In genomic region chr14:78286210-78286609, GRCh38 we compare ENCODE assay signal across 33 cellular contexts.
"Had no signal": no experiment of that assay in that cellular context is flagged by ENCODE, and none has a peak within 500 bp of the region (broad histone marks: within the 10 kb centered on the region; RNA-seq: fewer than 3 reads in every experiment).

No MANE protein-coding gene starts in this region.

- DNase-seq: activated CD4-positive, alpha-beta T cell treated with anti-CD3 and anti-CD28 coated beads for 36 hours; activated CD4-positive, alpha-beta T cell treated with anti-CD3 and anti-CD28 coated beads, Interleukin-2, amount 10 ng/mL, durations not matched to agents 7 days and 5 days; activated CD4-positive, alpha-beta T cell treated with anti-CD3 and anti-CD28 coated beads, Interleukin-2, amount 50 U/mL, for 48 hours; activated CD8-positive, alpha-beta T cell treated with anti-CD3 and anti-CD28 coated beads, Interleukin-2, amount 10 ng/mL, durations not matched to agents 7 days and 5 days; activated gamma-delta T cell treated with Interleukin-2 at 50 U/mL for 16 hours; activated naive CD4-positive, alpha-beta T cell treated with anti-CD3 and anti-CD28 coated beads for 36 hours; activated T-cell treated with anti-CD3 and anti-CD28 coated beads, Interleukin-2, amount 50 U/mL, for 4 hours; aorta; brain microvascular endothelial cell; central memory CD4-positive, alpha-beta T cell; Kasumi-1; KG1; MG63; NCI-H1048; NCI-H1105 treated with DMSO at 0.1 percent for 48 hours; NCI-H1436; NCI-H1694; NCI-H1930; NCI-H510A; NCI-H526; NCI-H748 treated with DMSO at 0.1 percent for 48 hours; NK-92 treated with Interleukin-12 subunit alpha and Interleukin-12 subunit beta, amount 100 ng/mL, for 24 hours; PC-3; Peyer's patch; RPMI8226; SW 1271; T-helper 1 cell; T-helper 2 cell; T-helper 9 cell had no signal

- H3K27me3 ChIP-seq: brain microvascular endothelial cell, MG63, Peyer's patch had no signal

- H3K4me1 Mint-ChIP-seq: activated CD4-positive, alpha-beta T cell treated with anti-CD3 and anti-CD28 coated beads for 36 hours; activated CD4-positive, alpha-beta T cell treated with anti-CD3 and anti-CD28 coated beads, Interleukin-2, amount 10 ng/mL, durations not matched to agents 7 days and 5 days had no signal

- ATAC-seq: activated CD4-positive, alpha-beta T cell treated with anti-CD3 and anti-CD28 coated beads for 36 hours; activated CD4-positive, CD25-positive, alpha-beta regulatory T cell treated with anti-CD3 and anti-CD28 coated beads, Interleukin-2, amount 50 U/mL, for 24 hours; activated CD8-positive, alpha-beta T cell treated with anti-CD3 and anti-CD28 coated beads, Interleukin-2, amount 10 ng/mL, durations not matched to agents 7 days and 5 days; activated naive CD4-positive, alpha-beta T cell treated with anti-CD3 and anti-CD28 coated beads, Interleukin-2, amount 50 U/mL, for 72 hours; activated T-cell treated with anti-CD3 and anti-CD28 coated beads, Interleukin-2, amount 50 U/mL, for 4 hours; PC-3; Right ventricle myocardium inferior had no signal

- H3K9me3 Mint-ChIP-seq: activated CD4-positive, alpha-beta T cell treated with anti-CD3 and anti-CD28 coated beads, Interleukin-2, amount 10 ng/mL, durations not matched to agents 7 days and 5 days; activated naive CD4-positive, alpha-beta T cell treated with anti-CD3 and anti-CD28 coated beads for 36 hours; activated naive CD4-positive, alpha-beta T cell treated with anti-CD3 and anti-CD28 coated beads, Interleukin-2, amount 50 U/mL, for 72 hours; activated T-cell treated with anti-CD3 and anti-CD28 coated beads, Interleukin-2, amount 50 U/mL, for 4 hours; activated T-helper 1 cell treated with anti-CD3 and anti-CD28 coated beads, Interleukin-12 subunit alpha, Interleukin-12 subunit beta, Interleukin-2, Interleukin-4 antibody, amounts not matched to agents 30 ng/mL and 10 ng/mL and 1 ng/mL, durations not matched to agents 14 hours and 24 hours and 36 hours had no signal

- H3K9me3 ChIP-seq: MG63, Peyer's patch had no signal

- H3K4me1 ChIP-seq: Peyer's patch had no signal

- H3K36me3 ChIP-seq: brain microvascular endothelial cell, MG63, Peyer's patch had no signal

- H3K27ac ChIP-seq: brain microvascular endothelial cell, Peyer's patch had no signal

- H3K36me3 Mint-ChIP-seq: activated naive CD4-positive, alpha-beta T cell treated with anti-CD3 and anti-CD28 coated beads, Interleukin-2, amount 50 U/mL, for 72 hours had no signal

- H3K4me3 Mint-ChIP-seq: activated CD4-positive, alpha-beta T cell treated with anti-CD3 and anti-CD28 coated beads for 36 hours; activated CD4-positive, alpha-beta T cell treated with anti-CD3 and anti-CD28 coated beads, Interleukin-2, amount 10 ng/mL, durations not matched to agents 7 days and 5 days; activated CD8-positive, alpha-beta T cell treated with anti-CD3 and anti-CD28 coated beads, Interleukin-2, amount 10 ng/mL, durations not matched to agents 7 days and 5 days; activated naive CD4-positive, alpha-beta T cell treated with anti-CD3 and anti-CD28 coated beads for 36 hours; activated T-cell treated with anti-CD3 and anti-CD28 coated beads, Interleukin-2, amount 50 U/mL, for 4 hours; activated T-helper 1 cell treated with anti-CD3 and anti-CD28 coated beads, Interleukin-12 subunit alpha, Interleukin-12 subunit beta, Interleukin-2, Interleukin-4 antibody, amounts not matched to agents 30 ng/mL and 10 ng/mL and 1 ng/mL, durations not matched to agents 14 hours and 24 hours and 36 hours had no signal

- H3K27ac Mint-ChIP-seq: activated CD4-positive, alpha-beta T cell treated with anti-CD3 and anti-CD28 coated beads for 36 hours; activated CD4-positive, alpha-beta T cell treated with anti-CD3 and anti-CD28 coated beads, Interleukin-2, amount 10 ng/mL, durations not matched to agents 7 days and 5 days; activated CD8-positive, alpha-beta T cell treated with anti-CD3 and anti-CD28 coated beads, Interleukin-2, amount 10 ng/mL, durations not matched to agents 7 days and 5 days; activated naive CD4-positive, alpha-beta T cell treated with anti-CD3 and anti-CD28 coated beads for 36 hours; activated T-helper 1 cell treated with anti-CD3 and anti-CD28 coated beads, Interleukin-12 subunit alpha, Interleukin-12 subunit beta, Interleukin-2, Interleukin-4 antibody, amounts not matched to agents 30 ng/mL and 10 ng/mL and 1 ng/mL, durations not matched to agents 14 hours and 24 hours and 36 hours had no signal

- H3K4me3 ChIP-seq: MG63, Peyer's patch had no signal
